ENCODE assay signal across 16 cellular contexts in genomic region chr5:65774346-65774745, GRCh38. TPM values are rescaled to one million over a fixed set of nuclear protein-coding genes. Genes with fewer than 3 reads are reported as not detected.
A peak's percentile ranks its signal among the peaks of the same experiment; 100 is the strongest.
DNase-seq lines count a peak whose midpoint lies in the region; ATAC-seq and TF ChIP-seq lines count a peak whose summit lies in the region.
"Had no signal": no experiment of that assay in that cellular context is flagged by ENCODE, and none has a peak within 500 bp of the region (broad histone marks: within the 10 kb centered on the region; RNA-seq: fewer than 3 reads in every experiment).

No MANE protein-coding gene starts in this region.

- DNase-seq in activated CD8-positive, alpha-beta T cell treated with anti-CD3 and anti-CD28 coated beads for 36 hours, result peak; percentile 17
- DNase-seq in activated CD8-positive, alpha-beta T cell treated with anti-CD3 and anti-CD28 coated beads, Interleukin-2, amount 10 ng/mL, durations not matched to agents 7 days and 5 days, result no peak
- DNase-seq in RPMI8226 (peak; percentile 20), fibroblast of gingiva (ENCODE audit: low read depth) (peak; percentile 79), smooth muscle cell of the brain vasculature (ENCODE audit: low read depth, low spot score) (peak; percentile 15), sciatic nerve (ENCODE audit: low spot score) (no peak)
- DNase-seq: endodermal cell; H7; mucosa of descending colon; NCI-H2227 treated with DMSO at 0.1 percent for 48 hours; stimulated activated CD4-positive, alpha-beta T cell treated with anti-CD3 and anti-CD28 coated beads, Interleukin-2, amount 100 ng/mL, for 24 hours; T-cell; transverse colon had no signal

- H3K36me3 Mint-ChIP-seq in activated CD8-positive, alpha-beta T cell treated with anti-CD3 and anti-CD28 coated beads for 36 hours (ENCODE audit: low read depth), result peaks cover 13% of the 10 kb centered on the region
- peaks cover 16% of the 10 kb centered on the region for H3K36me3 Mint-ChIP-seq in activated CD8-positive, alpha-beta T cell treated with anti-CD3 and anti-CD28 coated beads, Interleukin-2, amount 10 ng/mL, durations not matched to agents 7 days and 5 days (ENCODE audit: low read depth)

- no peak overlapping the region for H3K4me3 Mint-ChIP-seq in activated CD8-positive, alpha-beta T cell treated with anti-CD3 and anti-CD28 coated beads for 36 hours
- no peak overlapping the region for H3K4me3 Mint-ChIP-seq in activated CD8-positive, alpha-beta T cell treated with anti-CD3 and anti-CD28 coated beads, Interleukin-2, amount 10 ng/mL, durations not matched to agents 7 days and 5 days
- H3K4me3 Mint-ChIP-seq: B cell, endodermal cell, T-cell had no signal

- POLR2A ChIA-PET in activated CD8-positive, alpha-beta T cell treated with anti-CD3 and anti-CD28 coated beads for 36 hours (lab: Charles Lee), result interaction anchor here (0.7 kb wide), 1 partner anchor 303 kb away, joined by 3 read pairs; no protein-coding TSS in a partner anchor
- POLR2A ChIA-PET in activated CD8-positive, alpha-beta T cell treated with anti-CD3 and anti-CD28 coated beads, Interleukin-2, amount 10 ng/mL, durations not matched to agents 7 days and 5 days (lab: Charles Lee), result interaction anchor here (1.7 kb wide), 1 partner anchor 152 kb away, joined by 5 read pairs; the partner anchor contains the start of gene ERBIN

- peak overlapping the region; percentile 12 for H3K27ac Mint-ChIP-seq in activated CD8-positive, alpha-beta T cell treated with anti-CD3 and anti-CD28 coated beads for 36 hours
- no peak overlapping the region for H3K27ac Mint-ChIP-seq in activated CD8-positive, alpha-beta T cell treated with anti-CD3 and anti-CD28 coated beads, Interleukin-2, amount 10 ng/mL, durations not matched to agents 7 days and 5 days
- H3K27ac Mint-ChIP-seq: B cell, endodermal cell, T-cell had no signal

- CTCF ChIA-PET in activated CD8-positive, alpha-beta T cell treated with anti-CD3 and anti-CD28 coated beads for 36 hours (lab: Charles Lee), result interaction anchor here (1.1 kb wide), 1 partner anchor 153 kb away, joined by 3 read pairs; no protein-coding TSS in a partner anchor
- CTCF ChIA-PET in activated CD8-positive, alpha-beta T cell treated with anti-CD3 and anti-CD28 coated beads, Interleukin-2, amount 10 ng/mL, durations not matched to agents 7 days and 5 days (lab: Charles Lee), result no interaction called here

- peaks cover 24% of the 10 kb centered on the region for H3K4me1 Mint-ChIP-seq in activated CD8-positive, alpha-beta T cell treated with anti-CD3 and anti-CD28 coated beads for 36 hours (ENCODE audit: low read depth)
- peaks cover 16% of the 10 kb centered on the region for H3K4me1 Mint-ChIP-seq in activated CD8-positive, alpha-beta T cell treated with anti-CD3 and anti-CD28 coated beads, Interleukin-2, amount 10 ng/mL, durations not matched to agents 7 days and 5 days (ENCODE audit: low read depth)

- TF ChIP-seq CTCF in activated CD8-positive, alpha-beta T cell treated with anti-CD3 and anti-CD28 coated beads for 36 hours (IDR thresholded peaks at IDR 0.05), result no peak

- intact Hi-C loops in activated CD8-positive, alpha-beta T cell treated with anti-CD3 and anti-CD28 coated beads for 36 hours (cut with micrococcal nuclease), result no loop called here
- intact Hi-C loops in sciatic nerve (cut with DNase I), result no loop called here

- no peaks in the 10 kb centered on the region for H3K27me3 Mint-ChIP-seq in activated CD8-positive, alpha-beta T cell treated with anti-CD3 and anti-CD28 coated beads for 36 hours
- no peaks in the 10 kb centered on the region for H3K27me3 Mint-ChIP-seq in activated CD8-positive, alpha-beta T cell treated with anti-CD3 and anti-CD28 coated beads, Interleukin-2, amount 10 ng/mL, durations not matched to agents 7 days and 5 days (ENCODE audit: low read depth)
- H3K27me3 Mint-ChIP-seq: B cell, T-cell had no signal

- peak; percentile 91 for ATAC-seq in activated CD8-positive, alpha-beta T cell treated with anti-CD3 and anti-CD28 coated beads for 36 hours
- no peak for ATAC-seq in activated CD8-positive, alpha-beta T cell treated with anti-CD3 and anti-CD28 coated beads, Interleukin-2, amount 10 ng/mL, durations not matched to agents 7 days and 5 days
- ATAC-seq in sciatic nerve (no peak), HG03521 (IDR thresholded peaks at IDR 0.05; ENCODE audit: unreplicated experiment) (no peak), HG02623 (IDR thresholded peaks at IDR 0.05; ENCODE audit: unreplicated experiment) (no peak)
- ATAC-seq: mucosa of descending colon had no signal

- H3K9me3 Mint-ChIP-seq in activated CD8-positive, alpha-beta T cell treated with anti-CD3 and anti-CD28 coated beads for 36 hours, result no peaks in the 10 kb centered on the region
- peaks cover 4% of the 10 kb centered on the region for H3K9me3 Mint-ChIP-seq in activated CD8-positive, alpha-beta T cell treated with anti-CD3 and anti-CD28 coated beads, Interleukin-2, amount 10 ng/mL, durations not matched to agents 7 days and 5 days (ENCODE audit: insufficient read depth)
- H3K9me3 Mint-ChIP-seq: endodermal cell, T-cell had no signal

RNA-seq across cellular contexts. Expression of gene NLN, which starts 52.3 kb away (rescaled TPM):
- total RNA-seq in activated CD8-positive, alpha-beta T cell treated with anti-CD3 and anti-CD28 coated beads for 36 hours, result 10 to 100 TPM; 38.4 to 42.5 TPM
- 10 to 100 TPM; 13.9 to 14.3 TPM for total RNA-seq in activated CD8-positive, alpha-beta T cell treated with anti-CD3 and anti-CD28 coated beads, Interleukin-2, amount 10 ng/mL, durations not matched to agents 7 days and 5 days
- total RNA-seq in sciatic nerve, result 24.8 TPM

RNA-seq across cellular contexts. Expression of gene SGTB, which starts 52.4 kb away (rescaled TPM):
- total RNA-seq in activated CD8-positive, alpha-beta T cell treated with anti-CD3 and anti-CD28 coated beads for 36 hours, result 10 to 100 TPM; 17.0 to 18.5 TPM
- 10 to 100 TPM; 17.5 to 18.4 TPM for total RNA-seq in activated CD8-positive, alpha-beta T cell treated with anti-CD3 and anti-CD28 coated beads, Interleukin-2, amount 10 ng/mL, durations not matched to agents 7 days and 5 days
- 18.8 TPM for total RNA-seq in sciatic nerve

Comparison
In these comparisons a context has a peak if more than half of its experiments do, and no peak if none do; other contexts are left out.
1. DNase-seq: peak in activated CD8-positive, alpha-beta T cell treated with anti-CD3 and anti-CD28 coated beads for 36 hours (single experiment), RPMI8226 (single experiment), fibroblast of gingiva (single experiment) and smooth muscle cell of the brain vasculature (single experiment); none in activated CD8-positive, alpha-beta T cell treated with anti-CD3 and anti-CD28 coated beads, Interleukin-2, amount 10 ng/mL, durations not matched to agents 7 days and 5 days (single experiment) and sciatic nerve (single experiment).